ENCODE assay signal across 10 cellular contexts in genomic region chr1:9315411-9316079, GRCh38. TPM values are rescaled to one million over a fixed set of nuclear protein-coding genes. Genes with fewer than 3 reads are reported as not detected.
DNase-seq lines count a peak whose midpoint lies in the region; ATAC-seq and TF ChIP-seq lines count a peak whose summit lies in the region.
"Had no signal": no experiment of that assay in that cellular context is flagged by ENCODE, and none has a peak within 500 bp of the region (broad histone marks: within the 10 kb centered on the region; RNA-seq: fewer than 3 reads in every experiment).

No MANE protein-coding gene starts in this region.

- no peak overlapping the region for H3K9ac ChIP-seq in Karpas-422 (ENCODE audit: low read length)

- H3K4me1 Mint-ChIP-seq in activated naive CD4-positive, alpha-beta T cell treated with anti-CD3 and anti-CD28 coated beads for 36 hours (ENCODE audit: low read depth): peaks cover 39% of the 10 kb centered on the region

- H3K4me2 ChIP-seq in Karpas-422 (ENCODE audit: low read depth, low read length, poor library complexity, severe bottlenecking): no peak overlapping the region

- H3K27me3 Mint-ChIP-seq in activated naive CD4-positive, alpha-beta T cell treated with anti-CD3 and anti-CD28 coated beads for 36 hours (ENCODE audit: low read depth): no peaks in the 10 kb centered on the region

- no peaks in the 10 kb centered on the region for H4K20me1 ChIP-seq in Karpas-422 (ENCODE audit: insufficient read depth, low read depth, low read length)

- H3K27me3 ChIP-seq in thoracic aorta (replicated peaks; ENCODE audit: insufficient read depth): no peaks in the 10 kb centered on the region
- no peaks in the 10 kb centered on the region for H3K27me3 ChIP-seq in Karpas-422 (ENCODE audit: low read length)
- H3K27me3 ChIP-seq: cardiac muscle cell had no signal

- H3K4me3 ChIP-seq in thoracic aorta: peak overlapping the region; percentile 44
- no peak overlapping the region for H3K4me3 ChIP-seq in Karpas-422 (ENCODE audit: low read length)
- H3K4me3 ChIP-seq: cardiac muscle cell had no signal

- H3K27ac ChIP-seq in thoracic aorta (peak overlapping the region; percentile 54 to 55), Karpas-422 (ENCODE audit: low read length) (no peak overlapping the region)
- H3K27ac ChIP-seq: C4-2B, cardiac muscle cell had no signal

- H3K9me3 Mint-ChIP-seq in activated naive CD4-positive, alpha-beta T cell treated with anti-CD3 and anti-CD28 coated beads for 36 hours: no peaks in the 10 kb centered on the region

- H3K79me2 ChIP-seq in Karpas-422 (ENCODE audit: low read length): no peaks in the 10 kb centered on the region

- H3K27ac Mint-ChIP-seq in activated naive CD4-positive, alpha-beta T cell treated with anti-CD3 and anti-CD28 coated beads for 36 hours: peak overlapping the region; percentile 83

- no peak overlapping the region for H2AFZ ChIP-seq in Karpas-422 (ENCODE audit: low read length)

- peak; percentile 24 for ATAC-seq in thoracic aorta (ENCODE audit: insufficient number of reproducible peaks, low FRiP score, low read depth)
- ATAC-seq in GM19455 (IDR thresholded peaks at IDR 0.05; ENCODE audit: unreplicated experiment): no peak

- no peaks in the 10 kb centered on the region for H3K9me3 ChIP-seq in thoracic aorta
- H3K9me3 ChIP-seq in Karpas-422 (ENCODE audit: low read length): no peaks in the 10 kb centered on the region

- H3K4me1 ChIP-seq in thoracic aorta (ENCODE audit: control insufficient read depth in 1 of 2, low read depth in 2 of 2): peaks cover 46 to 99% of the 10 kb centered on the region in 2 donors
- peaks cover 15% of the 10 kb centered on the region for H3K4me1 ChIP-seq in Karpas-422 (ENCODE audit: low read length)

- no peaks in the 10 kb centered on the region for H3K36me3 ChIP-seq in thoracic aorta
- H3K36me3 ChIP-seq in Karpas-422 (ENCODE audit: insufficient read depth, low read length): no peaks in the 10 kb centered on the region
- H3K36me3 ChIP-seq: cardiac muscle cell had no signal

- peak overlapping the region; percentile 30 for H3K4me3 Mint-ChIP-seq in activated naive CD4-positive, alpha-beta T cell treated with anti-CD3 and anti-CD28 coated beads for 36 hours

- no peak for TF ChIP-seq CTCF in thoracic aorta (IDR thresholded peaks at IDR 0.05)

- intact Hi-C loops in activated naive CD4-positive, alpha-beta T cell treated with anti-CD3 and anti-CD28 coated beads for 36 hours (cut with micrococcal nuclease): loop anchor here (1.0 kb wide), 3 partner anchors 21 to 111 kb away; no protein-coding TSS in a partner anchor

- H3K9me2 ChIP-seq in Karpas-422 (replicated peaks; ENCODE audit: insufficient read depth, low read length): no peaks in the 10 kb centered on the region

- no peaks in the 10 kb centered on the region for H3K36me3 Mint-ChIP-seq in activated naive CD4-positive, alpha-beta T cell treated with anti-CD3 and anti-CD28 coated beads for 36 hours (ENCODE audit: low read depth)

- peak; percentile 50 to 54 for DNase-seq in activated CD4-positive, alpha-beta T cell treated with anti-CD3 and anti-CD28 coated beads for 24 hours (ENCODE audit: low read depth in 2 of 2)
- no peak for DNase-seq in activated CD4-positive, alpha-beta T cell treated with anti-CD3 and anti-CD28 coated beads, Interleukin-2, amount 50 U/mL, for 1 hour
- peak; percentile 79 for DNase-seq in activated naive CD4-positive, alpha-beta T cell treated with anti-CD3 and anti-CD28 coated beads for 36 hours
- DNase-seq in kidney glomerular epithelial cell (lab: John Stamatoyannopoulos, UW) (peak; percentile 78), thoracic aorta (ENCODE audit: low spot score) (no peak), Karpas-422 (no peak), ureter (ENCODE audit: low spot score) (no peak)

- CTCF ChIA-PET in activated naive CD4-positive, alpha-beta T cell treated with anti-CD3 and anti-CD28 coated beads for 36 hours (lab: Charles Lee): interaction anchor here (0.5 kb wide), 1 partner anchor 27 kb away, joined by 3 read pairs; no protein-coding TSS in a partner anchor

RNA-seq across cellular contexts. Expression of gene SPSB1, which starts 22.9 kb away (rescaled TPM):
- 1 to 10 TPM; 4.8 to 5.0 TPM for total RNA-seq in activated naive CD4-positive, alpha-beta T cell treated with anti-CD3 and anti-CD28 coated beads for 36 hours
- total RNA-seq in thoracic aorta (100 to 1,000 TPM; 107 to 171 TPM), ureter (15.1 TPM)
- total RNA-seq in Karpas-422 (2014; rRNA removed; shearing (Covaris generic); ENCODE audit: low replicate concordance): not detected in 2 replicates

Comparison
In these comparisons a context has a peak if more than half of its experiments do, and no peak if none do; other contexts are left out.
1. DNase-seq: peak in activated CD4-positive, alpha-beta T cell treated with anti-CD3 and anti-CD28 coated beads for 24 hours (2 of 2), activated naive CD4-positive, alpha-beta T cell treated with anti-CD3 and anti-CD28 coated beads for 36 hours (single experiment) and kidney glomerular epithelial cell (single experiment); none in activated CD4-positive, alpha-beta T cell treated with anti-CD3 and anti-CD28 coated beads, Interleukin-2, amount 50 U/mL, for 1 hour (single experiment), thoracic aorta (single experiment), Karpas-422 (single experiment) and ureter (single experiment).